In genomic region chr2:37894601-37895000, GRCh38 we compare ENCODE assay signal across 16 cellular contexts. TPM values are rescaled to one million over a fixed set of nuclear protein-coding genes. Genes with fewer than 3 reads are reported as not detected.
DNase-seq lines count a peak whose midpoint lies in the region; FAIRE-seq and TF ChIP-seq lines count a peak whose summit lies in the region.
"Had no signal": no experiment of that assay in that cellular context is flagged by ENCODE, and none has a peak within 500 bp of the region (broad histone marks: within the 10 kb centered on the region; RNA-seq: fewer than 3 reads in every experiment).

No MANE protein-coding gene starts in this region.

- TF ChIP-seq POLR2A in GM12892 (IDR thresholded peaks at IDR 0.05; ENCODE audit: low read depth, low read length), result no peak

- H3K9me3 Mint-ChIP-seq in nephron progenitor cell, result peaks cover 4% of the 10 kb centered on the region
- H3K9me3 Mint-ChIP-seq: activated CD4-positive, alpha-beta T cell treated with anti-CD3 and anti-CD28 coated beads, Interleukin-2, amount 10 ng/mL, durations not matched to agents 24 days and 14 days; central memory CD8-positive, alpha-beta T cell had no signal

- H3K4me3 ChIP-seq in AG10803 (ENCODE audit: low read length), result no peak overlapping the region
- H3K4me3 ChIP-seq: BLaER1 treated with 17β-estradiol and CSF1 and Interleukin-3, amounts not matched to agents 10 nM and 100 nM; SK-N-MC had no signal

- H3K4me1 Mint-ChIP-seq in nephron progenitor cell, result peaks cover 25% of the 10 kb centered on the region

- peak overlapping the region; percentile 35 for H3K27ac Mint-ChIP-seq in nephron progenitor cell
- H3K27ac Mint-ChIP-seq: activated CD4-positive, alpha-beta T cell treated with anti-CD3 and anti-CD28 coated beads, Interleukin-2, amount 10 ng/mL, durations not matched to agents 24 days and 14 days had no signal

- FAIRE-seq in GM12892 (lab: Jason Lieb, UNC), result peak; percentile 17

- DNase-seq in AG10803 (ENCODE audit: low read depth) (peak; percentile 76), GM12892 (ENCODE audit: insufficient read length) (no peak), astrocyte of the hippocampus (ENCODE audit: low read depth, low spot score) (peak; percentile 72), nephron progenitor cell (no peak), SHP77 (lab: John Stamatoyannopoulos, UW) (no peak), SKM-1 (lab: John Stamatoyannopoulos, UW; ENCODE audit: unreplicated experiment) (no peak), EL (no peak)
- DNase-seq: activated CD4-positive, alpha-beta T cell treated with anti-CD3 and anti-CD28 coated beads, Interleukin-2, amount 10 ng/mL, durations not matched to agents 24 days and 14 days; effector memory CD4-positive, alpha-beta T cell; GF-D8; hypothalamus; NCI-H526; OCI-M1 had no signal

- H3K4me3 Mint-ChIP-seq in nephron progenitor cell, result no peak overlapping the region
- H3K4me3 Mint-ChIP-seq: activated CD4-positive, alpha-beta T cell treated with anti-CD3 and anti-CD28 coated beads, Interleukin-2, amount 10 ng/mL, durations not matched to agents 24 days and 14 days; central memory CD8-positive, alpha-beta T cell had no signal

- no peaks in the 10 kb centered on the region for H3K36me3 Mint-ChIP-seq in nephron progenitor cell (ENCODE audit: low read depth)

- no peak for TF ChIP-seq CTCF in AG10803 (conservative IDR thresholded peaks at IDR 0.05; ENCODE audit: low read length)
- TF ChIP-seq CTCF in nephron progenitor cell (IDR thresholded peaks at IDR 0.05), result no peak

- peaks cover 7% of the 10 kb centered on the region for H3K27me3 Mint-ChIP-seq in nephron progenitor cell (ENCODE audit: low read depth, poor library complexity)
- H3K27me3 Mint-ChIP-seq: central memory CD8-positive, alpha-beta T cell had no signal

RNA-seq across cellular contexts. Expression of gene RMDN2, which starts 30.5 kb away (rescaled TPM):
- polyA plus RNA-seq in GM12892 (2012; ENCODE audit: missing spikeins), result 9.3 TPM

Comparison
In these comparisons a context has a peak if more than half of its experiments do, and no peak if none do; other contexts are left out.
1. DNase-seq: peak in AG10803 (single experiment) and astrocyte of the hippocampus (single experiment); none in GM12892 (single experiment), nephron progenitor cell (single experiment), SHP77 (0 of 2), SKM-1 (single experiment) and EL (single experiment).